Comparison of ENCODE assay signal across 13 cellular contexts in genomic region chr11:96194571-96194970, GRCh38.
DNase-seq lines count a peak whose midpoint lies in the region; ATAC-seq and TF ChIP-seq lines count a peak whose summit lies in the region.
"Had no signal": no experiment of that assay in that cellular context is flagged by ENCODE, and none has a peak within 500 bp of the region (broad histone marks: within the 10 kb centered on the region; RNA-seq: fewer than 3 reads in every experiment).

No MANE protein-coding gene starts in this region.

- peaks cover 29% of the 10 kb centered on the region for H3K36me3 Mint-ChIP-seq in CD4-positive, CD25-positive, alpha-beta regulatory T cell
- H3K36me3 Mint-ChIP-seq in activated naive CD8-positive, alpha-beta T cell treated with anti-CD3 and anti-CD28 coated beads for 36 hours, result peaks cover 60% of the 10 kb centered on the region
- H3K36me3 Mint-ChIP-seq in naive B cell, result peaks cover 0 to 8% of the 10 kb centered on the region in 2 donors

- no peaks in the 10 kb centered on the region for H3K27me3 Mint-ChIP-seq in CD4-positive, CD25-positive, alpha-beta regulatory T cell
- H3K27me3 Mint-ChIP-seq in activated naive CD8-positive, alpha-beta T cell treated with anti-CD3 and anti-CD28 coated beads for 36 hours, result no peaks in the 10 kb centered on the region
- H3K27me3 Mint-ChIP-seq in naive B cell, result no peaks in the 10 kb centered on the region

- H3K27ac Mint-ChIP-seq in CD4-positive, CD25-positive, alpha-beta regulatory T cell, result peak overlapping the region; percentile 90 to 94 (median 90)
- H3K27ac Mint-ChIP-seq in activated naive CD8-positive, alpha-beta T cell treated with anti-CD3 and anti-CD28 coated beads for 36 hours, result peak overlapping the region; percentile 86
- peak overlapping the region in 5 of 6 donors; percentile 48 to 84 (median 63) for H3K27ac Mint-ChIP-seq in naive B cell

- H3K4me1 Mint-ChIP-seq in CD4-positive, CD25-positive, alpha-beta regulatory T cell, result peaks cover 63 to 91% (median 67%) of the 10 kb centered on the region in 4 donors
- H3K4me1 Mint-ChIP-seq in activated naive CD8-positive, alpha-beta T cell treated with anti-CD3 and anti-CD28 coated beads for 36 hours, result peaks cover 79% of the 10 kb centered on the region
- H3K4me1 Mint-ChIP-seq in naive B cell, result peaks cover 69 to 87% (median 77%) of the 10 kb centered on the region in 3 donors

- no peak overlapping the region for H3K27ac ChIP-seq in CD4-positive, CD25-positive, alpha-beta regulatory T cell (ENCODE audit: insufficient read depth, low read length, poor library complexity, severe bottlenecking)
- H3K27ac ChIP-seq in HUES6 (ENCODE audit: low read depth, low read length) (peak overlapping the region; percentile 79), ovary (no peak overlapping the region)
- H3K27ac ChIP-seq: right atrium auricular region had no signal

- peaks cover 28% of the 10 kb centered on the region for H3K4me1 ChIP-seq in CD4-positive, CD25-positive, alpha-beta regulatory T cell (ENCODE audit: control insufficient read depth, insufficient read depth, low read length, poor library complexity, severe bottlenecking)
- H3K4me1 ChIP-seq in HUES6 (ENCODE audit: control insufficient read depth, insufficient read depth, low read length) (peaks cover 51% of the 10 kb centered on the region), ovary (ENCODE audit: insufficient read depth) (peaks cover 3% of the 10 kb centered on the region)

- WGBS in lower leg skin, 2 donors, result 0 to 3% methylated on average over 1 of the region's 1 CpG
- 3 to 19% (median 6%) methylated on average over 1 of the region's 1 CpG for WGBS in ovary, 3 donors

- H3K9me3 Mint-ChIP-seq in CD4-positive, CD25-positive, alpha-beta regulatory T cell, result peaks cover 0 to 4% (median 0%) of the 10 kb centered on the region in 7 donors
- peaks cover 7% of the 10 kb centered on the region for H3K9me3 Mint-ChIP-seq in activated naive CD8-positive, alpha-beta T cell treated with anti-CD3 and anti-CD28 coated beads for 36 hours
- H3K9me3 Mint-ChIP-seq in naive B cell, result no peaks in the 10 kb centered on the region

- H3K4me3 Mint-ChIP-seq in CD4-positive, CD25-positive, alpha-beta regulatory T cell, result peak overlapping the region in 3 of 4 donors; percentile 64 to 69 (median 67)
- peak overlapping the region; percentile 35 for H3K4me3 Mint-ChIP-seq in activated naive CD8-positive, alpha-beta T cell treated with anti-CD3 and anti-CD28 coated beads for 36 hours
- peak overlapping the region in 5 of 8 donors; percentile 17 to 72 (median 47) for H3K4me3 Mint-ChIP-seq in naive B cell

- intact Hi-C loops in lower leg skin (cut with DNase I; ENCODE audit: low total_unique reads) (no loop called here), ovary (cut with DNase I) (no loop called here)

- no peaks in the 10 kb centered on the region for H3K27me3 ChIP-seq in CD4-positive, CD25-positive, alpha-beta regulatory T cell (ENCODE audit: control insufficient read depth, insufficient read depth, low read length)
- H3K27me3 ChIP-seq in HUES6 (ENCODE audit: control insufficient read depth, insufficient read depth, low read length), result no peaks in the 10 kb centered on the region
- H3K27me3 ChIP-seq in ovary, result no peaks in the 10 kb centered on the region
- H3K27me3 ChIP-seq: right atrium auricular region had no signal

- no peak overlapping the region for H3K9ac ChIP-seq in HUES6 (ENCODE audit: low read length)

- no peak for DNase-seq in CD4-positive, CD25-positive, alpha-beta regulatory T cell
- DNase-seq in activated naive CD8-positive, alpha-beta T cell treated with anti-CD3 and anti-CD28 coated beads for 36 hours, result no peak
- DNase-seq in naive B cell (no peak), HuH-7.5 (ENCODE audit: low spot score) (no peak), omental fat pad (ENCODE audit: low spot score) (no peak), lower leg skin (ENCODE audit: low spot score in 2 of 2) (no peak), ovary (no peak)
- DNase-seq: midbrain, MV-4-11, NCI-H2227 treated with DMSO at 0.1 percent for 48 hours, T1000 had no signal

- H3K36me3 ChIP-seq in CD4-positive, CD25-positive, alpha-beta regulatory T cell (ENCODE audit: control insufficient read depth, insufficient read depth, low read length), result no peaks in the 10 kb centered on the region
- H3K36me3 ChIP-seq in HUES6 (ENCODE audit: control insufficient read depth, insufficient read depth, low read length) (no peaks in the 10 kb centered on the region), ovary (no peaks in the 10 kb centered on the region)
- H3K36me3 ChIP-seq: right atrium auricular region had no signal

- TF ChIP-seq CTCF in omental fat pad (IDR thresholded peaks at IDR 0.05) (no peak), lower leg skin (IDR thresholded peaks at IDR 0.05) (no peak), ovary (IDR thresholded peaks at IDR 0.05) (no peak)

- ATAC-seq in CD4-positive, CD25-positive, alpha-beta regulatory T cell (ENCODE audit: low read depth in 2 of 2), result no peak
- no peak for ATAC-seq in naive B cell (ENCODE audit: low read depth in 2 of 2)
- ATAC-seq in omental fat pad (ENCODE audit: low FRiP score), result no peak

- TF ChIP-seq EP300 in ovary (IDR thresholded peaks at IDR 0.05), result no peak

- peak overlapping the region; percentile 59 for H3K4me3 ChIP-seq in CD4-positive, CD25-positive, alpha-beta regulatory T cell (ENCODE audit: low read depth, low read length)
- H3K4me3 ChIP-seq in HUES6 (ENCODE audit: low read depth, low read length), result no peak overlapping the region
- no peak overlapping the region for H3K4me3 ChIP-seq in lower leg skin (ENCODE audit: low read depth, poor library complexity, severe bottlenecking)
- H3K4me3 ChIP-seq in ovary, result no peak overlapping the region
- H3K4me3 ChIP-seq: right atrium auricular region had no signal

- no peak for TF ChIP-seq POLR2A in lower leg skin (IDR thresholded peaks at IDR 0.05)
- no peak for TF ChIP-seq POLR2A in ovary (IDR thresholded peaks at IDR 0.05)

- H3K9me3 ChIP-seq in CD4-positive, CD25-positive, alpha-beta regulatory T cell (ENCODE audit: control insufficient read depth in 2 of 2, low read length in 2 of 2), result no peaks in the 10 kb centered on the region
- H3K9me3 ChIP-seq in HUES6 (ENCODE audit: control insufficient read depth, insufficient read depth, low read depth, low read length) (no peaks in the 10 kb centered on the region), ovary (no peaks in the 10 kb centered on the region)
- H3K9me3 ChIP-seq: right atrium auricular region had no signal
